15 cellular contexts compared by ENCODE assay signal in the genomic region with DNA sequence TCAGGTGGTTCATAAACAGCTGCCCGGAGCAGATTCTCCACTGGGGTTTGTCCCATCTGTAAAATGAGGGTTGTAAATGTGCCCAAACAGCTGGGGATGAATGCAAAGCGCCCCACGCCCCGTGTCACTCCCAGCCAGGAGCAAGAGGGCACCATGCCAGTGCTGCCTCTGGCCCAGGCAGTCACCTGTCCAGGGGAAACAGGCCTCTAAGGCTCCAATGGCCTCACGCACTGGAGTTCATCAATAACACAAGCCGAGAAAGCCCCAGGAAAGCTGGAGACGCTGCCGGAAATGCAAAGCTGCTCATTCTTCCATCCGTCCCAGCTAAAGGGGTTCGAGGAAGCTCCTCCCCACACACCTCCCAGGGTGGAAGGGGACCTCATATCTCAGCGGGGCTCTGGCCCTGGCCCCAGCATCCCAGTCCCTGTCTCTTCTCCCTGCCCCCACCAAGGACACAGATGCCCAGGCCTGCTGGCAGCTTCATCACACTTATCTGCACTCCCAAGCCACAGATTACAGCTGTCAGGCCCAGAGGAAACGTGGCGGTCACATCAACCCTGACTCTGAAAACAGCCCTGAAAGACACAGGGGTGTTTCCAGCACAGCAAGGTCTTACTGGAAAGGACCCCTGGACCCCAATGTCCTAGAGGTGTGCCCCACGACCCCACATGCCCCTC. TPM values are rescaled to one million over a fixed set of nuclear protein-coding genes. Genes with fewer than 3 reads are reported as not detected.
DNase-seq lines count a peak whose midpoint lies in the region; TF ChIP-seq lines count a peak whose summit lies in the region.
"Had no signal": no experiment of that assay in that cellular context is flagged by ENCODE, and none has a peak within 500 bp of the region (broad histone marks: within the 10 kb centered on the region; RNA-seq: fewer than 3 reads in every experiment).

No MANE protein-coding gene starts in this region.

- H3K36me3 ChIP-seq in BLaER1 treated with 17β-estradiol and CSF1 and Interleukin-3, amounts not matched to agents 10 nM and 100 nM: peaks cover 0 to 68% (median 45%) of the 10 kb centered on the region in 11 experiments; a peak in 17 of 22 replicates
- H3K36me3 ChIP-seq in adrenal gland (replicated peaks in 1 of 2): no peaks in the 10 kb centered on the region
- no peaks in the 10 kb centered on the region for H3K36me3 ChIP-seq in right atrium auricular region
- H3K36me3 ChIP-seq: SJSA1, uterus had no signal

- H3K27ac ChIP-seq in BLaER1 treated with 17β-estradiol and CSF1 and Interleukin-3, amounts not matched to agents 10 nM and 100 nM: peak overlapping the region; percentile 15 to 49 (median 30); a peak in 15 of 22 replicates
- H3K27ac ChIP-seq in adrenal gland (peak overlapping the region; percentile 77 to 93 (median 84)), right atrium auricular region (peak overlapping the region; percentile 78)
- H3K27ac ChIP-seq: body of pancreas, SJSA1 had no signal

- H3K9me3 ChIP-seq in BLaER1 treated with 17β-estradiol and CSF1 and Interleukin-3, amounts not matched to agents 10 nM and 100 nM (replicated peaks in 1 of 11): no peaks in the 10 kb centered on the region
- no peaks in the 10 kb centered on the region for H3K9me3 ChIP-seq in adrenal gland (replicated peaks in 1 of 3)
- no peaks in the 10 kb centered on the region for H3K9me3 ChIP-seq in right atrium auricular region
- H3K9me3 ChIP-seq: body of pancreas, HAP-1, SJSA1, uterus had no signal

- DNase-seq in adrenal gland (peak; percentile 64 to 89 (median 81)), right atrium auricular region (ENCODE audit: low spot score) (no peak), retina (peak; percentile 63), NCI-H2171 treated with DMSO at 0.1 percent for 48 hours (lab: John Stamatoyannopoulos, UW) (no peak), NCI-H2107 (lab: John Stamatoyannopoulos, UW) (no peak), NCI-H1417 (lab: John Stamatoyannopoulos, UW) (no peak)
- no peak for DNase-seq in stimulated activated CD4-positive, alpha-beta T cell treated with anti-CD3 and anti-CD28 coated beads, Interleukin-4, amount 100 ng/mL, for 4 hours
- DNase-seq: activated CD4-positive, CD25-positive, alpha-beta regulatory T cell treated with anti-CD3 and anti-CD28 coated beads, Interleukin-2, amount 50 U/mL, for 72 hours; body of pancreas; DMS79 treated with DMSO at 0.1 percent for 48 hours; NCI-H1105; uterus had no signal

- H4K20me1 ChIP-seq in BLaER1 treated with 17β-estradiol and CSF1 and Interleukin-3, amounts not matched to agents 10 nM and 100 nM: peaks cover 0 to 90% (median 75%) of the 10 kb centered on the region in 11 experiments; a peak in 19 of 22 replicates

- H3K4me2 ChIP-seq in BLaER1 treated with 17β-estradiol and CSF1 and Interleukin-3, amounts not matched to agents 10 nM and 100 nM: peak overlapping the region; percentile 4 to 65 (median 41); a peak in 14 of 22 replicates

- TF ChIP-seq CTCF in adrenal gland (IDR thresholded peaks at IDR 0.05) (no peak), right atrium auricular region (IDR thresholded peaks at IDR 0.05) (no peak)

- no peaks in the 10 kb centered on the region for H3K27me3 ChIP-seq in BLaER1 treated with 17β-estradiol and CSF1 and Interleukin-3, amounts not matched to agents 10 nM and 100 nM
- H3K27me3 ChIP-seq in adrenal gland (no peaks in the 10 kb centered on the region), right atrium auricular region (no peaks in the 10 kb centered on the region)
- H3K27me3 ChIP-seq: body of pancreas, SJSA1, uterus had no signal

- TF ChIP-seq POLR2A in adrenal gland (IDR thresholded peaks at IDR 0.05): peak in 1 of 2 donors; percentile 57

- H3K4me1 ChIP-seq in BLaER1 treated with 17β-estradiol and CSF1 and Interleukin-3, amounts not matched to agents 10 nM and 100 nM: peaks cover 34 to 46% (median 37%) of the 10 kb centered on the region in 10 experiments
- H3K4me1 ChIP-seq in adrenal gland (replicated peaks in 1 of 2): peaks cover 53 to 72% of the 10 kb centered on the region in 2 donors
- peaks cover 0 to 35% of the 10 kb centered on the region in 2 donors for H3K4me1 ChIP-seq in right atrium auricular region

- intact Hi-C loops in adrenal gland (cut with DNase I): no loop called here

- WGBS in adrenal gland, 4 donors: 40 to 54% (median 41%) methylated on average over 11 to 14 of the region's 14 CpGs

- H3K4me3 ChIP-seq in BLaER1 treated with 17β-estradiol and CSF1 and Interleukin-3, amounts not matched to agents 10 nM and 100 nM: no peak overlapping the region
- H3K4me3 ChIP-seq in adrenal gland: no peak overlapping the region
- no peak overlapping the region for H3K4me3 ChIP-seq in right atrium auricular region
- H3K4me3 ChIP-seq: body of pancreas, HAP-1, SJSA1, uterus had no signal

- peak overlapping the region in 7 of 11 experiments; percentile 1 to 29 (median 9); a peak in 3 of 22 replicates for H3K9ac ChIP-seq in BLaER1 treated with 17β-estradiol and CSF1 and Interleukin-3, amounts not matched to agents 10 nM and 100 nM

RNA-seq across cellular contexts. Expression of a gene that starts 21.5 kb away (rescaled TPM):
- 1,000 to 10,000 TPM in 5 of 8 donors, 100 to 1,000 TPM in 3; 646 to 8,580 (median 1,325) TPM for total RNA-seq in adrenal gland
- 1,000 to 10,000 TPM in 2 of 3 donors, 100 to 1,000 TPM in 1; 213 to 5,784 (median 1,664) TPM for polyA plus RNA-seq in adrenal gland
- total RNA-seq in right atrium auricular region: 10 to 100 TPM; 14.9 to 22.6 TPM

Comparison
In these comparisons a context has a peak if more than half of its experiments do, and no peak if none do; other contexts are left out.
1. H3K27ac ChIP-seq: peak in every context shown above with its lines; median percentile 84 in adrenal gland; 78 in right atrium auricular region; 30 in BLaER1 treated with 17β-estradiol and CSF1 and Interleukin-3, amounts not matched to agents 10 nM and 100 nM.
2. DNase-seq: peak in adrenal gland (7 of 7) and retina (single experiment); none in right atrium auricular region (single experiment), NCI-H2171 treated with DMSO at 0.1 percent for 48 hours (single experiment), stimulated activated CD4-positive, alpha-beta T cell treated with anti-CD3 and anti-CD28 coated beads, Interleukin-4, amount 100 ng/mL, for 4 hours (0 of 2), NCI-H2107 (single experiment) and NCI-H1417 (0 of 3).
3. RNA of a gene that starts 21.5 kb away (total RNA-seq): 646 to 8,580 TPM in adrenal gland; 14.9 to 22.6 TPM in right atrium auricular region; every median in the first group is over 10 times any median in the second.